1 cellular context compared by ENCODE assay signal in the genomic region with DNA sequence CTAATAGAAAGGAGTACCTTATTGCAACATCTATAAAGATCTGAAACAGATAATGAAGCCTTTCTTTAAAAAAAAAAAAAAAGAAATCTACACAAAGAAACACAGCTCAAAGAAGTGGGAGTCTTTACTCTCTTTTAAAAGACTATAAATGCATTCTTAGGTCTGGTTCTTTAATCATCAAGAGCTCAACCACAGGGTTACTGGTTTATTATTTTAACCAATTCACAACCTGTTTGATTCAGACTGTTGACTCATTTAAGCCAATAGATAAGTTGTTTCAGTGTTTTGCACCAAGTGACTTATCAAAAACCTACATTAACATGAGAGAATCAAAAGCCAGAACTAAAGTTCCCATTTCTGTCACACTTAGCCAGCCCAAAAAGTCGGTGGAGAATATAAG.
TF ChIP-seq lines count a peak whose summit lies in the region.

No MANE protein-coding gene starts in this region.

TF ChIP-seq in IMR-90, 13 proteins besides CTCF, POLR2A, EP300 and RAD21:
- TF ChIP-seq SMC3 (IDR thresholded peaks at IDR 0.05; ENCODE audit: low read depth, low read length): no peak
- TF ChIP-seq MAFK (IDR thresholded peaks at IDR 0.05; ENCODE audit: low read depth, low read length): no peak
- peak; percentile 35; the same call in 1 of the 2 replicates for TF ChIP-seq FOS (IDR thresholded peaks at IDR 0.05; ENCODE audit: low read depth, low read length)
- no peak for TF ChIP-seq BHLHE40 (IDR thresholded peaks at IDR 0.05; ENCODE audit: low read depth, low read length)
